ENCODE assay signal across 1 cellular context in the genomic region with DNA sequence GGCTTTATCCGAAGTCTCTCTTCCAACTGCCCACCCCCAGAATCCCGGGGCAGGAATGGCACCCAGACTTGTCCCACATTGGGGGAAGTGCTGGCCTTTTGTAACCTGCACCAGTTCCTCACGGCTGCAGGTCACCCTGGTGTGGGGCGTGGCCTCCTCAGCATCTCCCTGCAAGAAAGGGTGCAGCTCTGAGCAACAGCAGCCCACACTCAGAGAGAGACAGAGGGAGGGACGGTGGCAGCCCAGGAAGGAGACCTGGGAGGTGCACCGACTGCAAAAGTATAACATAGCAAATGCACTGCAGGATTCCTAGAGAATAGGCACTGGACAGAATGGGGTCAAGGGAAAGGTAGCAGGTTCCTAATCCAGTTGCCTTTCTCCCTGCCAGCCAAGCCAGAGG.
TF ChIP-seq lines count a peak whose summit lies in the region.

No MANE protein-coding gene starts in this region.

TF ChIP-seq in HCT116, 20 proteins besides CTCF, POLR2A, EP300 and RAD21:
- TF ChIP-seq, protein P1, sequence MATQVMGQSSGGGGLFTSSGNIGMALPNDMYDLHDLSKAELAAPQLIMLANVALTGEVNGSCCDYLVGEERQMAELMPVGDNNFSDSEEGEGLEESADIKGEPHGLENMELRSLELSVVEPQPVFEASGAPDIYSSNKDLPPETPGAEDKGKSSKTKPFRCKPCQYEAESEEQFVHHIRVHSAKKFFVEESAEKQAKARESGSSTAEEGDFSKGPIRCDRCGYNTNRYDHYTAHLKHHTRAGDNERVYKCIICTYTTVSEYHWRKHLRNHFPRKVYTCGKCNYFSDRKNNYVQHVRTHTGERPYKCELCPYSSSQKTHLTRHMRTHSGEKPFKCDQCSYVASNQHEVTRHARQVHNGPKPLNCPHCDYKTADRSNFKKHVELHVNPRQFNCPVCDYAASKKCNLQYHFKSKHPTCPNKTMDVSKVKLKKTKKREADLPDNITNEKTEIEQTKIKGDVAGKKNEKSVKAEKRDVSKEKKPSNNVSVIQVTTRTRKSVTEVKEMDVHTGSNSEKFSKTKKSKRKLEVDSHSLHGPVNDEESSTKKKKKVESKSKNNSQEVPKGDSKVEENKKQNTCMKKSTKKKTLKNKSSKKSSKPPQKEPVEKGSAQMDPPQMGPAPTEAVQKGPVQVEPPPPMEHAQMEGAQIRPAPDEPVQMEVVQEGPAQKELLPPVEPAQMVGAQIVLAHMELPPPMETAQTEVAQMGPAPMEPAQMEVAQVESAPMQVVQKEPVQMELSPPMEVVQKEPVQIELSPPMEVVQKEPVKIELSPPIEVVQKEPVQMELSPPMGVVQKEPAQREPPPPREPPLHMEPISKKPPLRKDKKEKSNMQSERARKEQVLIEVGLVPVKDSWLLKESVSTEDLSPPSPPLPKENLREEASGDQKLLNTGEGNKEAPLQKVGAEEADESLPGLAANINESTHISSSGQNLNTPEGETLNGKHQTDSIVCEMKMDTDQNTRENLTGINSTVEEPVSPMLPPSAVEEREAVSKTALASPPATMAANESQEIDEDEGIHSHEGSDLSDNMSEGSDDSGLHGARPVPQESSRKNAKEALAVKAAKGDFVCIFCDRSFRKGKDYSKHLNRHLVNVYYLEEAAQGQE (IDR thresholded peaks at IDR 0.05; ENCODE audit: low read depth): no peak
- TF ChIP-seq SRF (IDR thresholded peaks at IDR 0.05; ENCODE audit: low read depth): no peak
